Comparison of ENCODE assay signal across 28 cellular contexts in the genomic region with DNA sequence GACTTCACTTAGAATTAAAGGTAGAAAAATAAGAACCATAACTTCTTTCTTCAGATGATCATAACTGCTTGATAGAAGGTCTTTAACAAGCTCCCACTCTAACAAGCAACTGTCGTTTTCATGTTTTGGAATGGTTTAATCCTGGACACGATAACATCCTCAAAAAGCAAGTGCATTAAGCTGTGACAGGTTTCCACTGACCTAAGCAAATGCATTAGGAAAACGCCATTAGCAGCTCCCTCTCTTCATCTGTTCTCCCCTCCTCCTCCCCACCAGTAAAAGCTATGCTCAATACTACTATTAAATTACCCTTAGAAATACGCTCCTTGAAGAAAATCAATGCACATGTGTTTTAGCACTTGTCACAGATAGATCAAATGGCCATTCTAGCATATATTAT.
"Had no signal": no experiment of that assay in that cellular context is flagged by ENCODE, and none has a peak within 500 bp of the region (broad histone marks: within the 10 kb centered on the region; RNA-seq: fewer than 3 reads in every experiment).

No MANE protein-coding gene starts in this region.

- H3K4me3 ChIP-seq: left ventricle myocardium inferior, lung, ovary, prostate gland, skin epidermis, suprapubic skin, thoracic aorta, tibial artery, upper lobe of right lung had no signal

- H3K36me3 ChIP-seq: left ventricle myocardium inferior, ovary, prostate gland, suprapubic skin, thoracic aorta, tibial artery, upper lobe of right lung had no signal

- H3K9me3 ChIP-seq: ovary, prostate gland, suprapubic skin, thoracic aorta, upper lobe of right lung had no signal

- H3K27me3 Mint-ChIP-seq: naive B cell; stimulated activated naive B cell treated with anti-CD40 and anti-IgM and Interleukin-4, amounts not matched to agents 10 μg/mL and 1 μg/mL and 100 μg/mL, for 72 hours; stimulated activated naive CD8-positive, alpha-beta T cell treated with anti-CD3 and anti-CD28 coated beads, Interleukin-15, Interleukin-2, amounts not matched to agents 100 ng/mL and 50 ng/mL, for 24 hours had no signal

- H3K27ac ChIP-seq: left ventricle myocardium inferior, ovary, prostate gland, skin epidermis, suprapubic skin, thoracic aorta, tibial artery, upper lobe of right lung had no signal

- H3K36me3 Mint-ChIP-seq: mesothelial cell of epicardium; naive B cell; stimulated activated naive B cell treated with anti-CD40 and anti-IgM and Interleukin-4, amounts not matched to agents 10 μg/mL and 1 μg/mL and 100 μg/mL, for 72 hours had no signal

- DNase-seq: hippocampal formation; kidney; left colon; left ventricle myocardium inferior; mesendoderm; naive B cell; natural killer cell; nephron progenitor cell; ovary; posterior cingulate gyrus; retina; right cardiac atrium; stimulated activated CD4-positive, alpha-beta T cell treated with anti-CD3 and anti-CD28 coated beads, Interleukin-12 subunit alpha, Interleukin-12 subunit beta, amount 100 ng/mL, for 4 hours; stimulated activated CD4-positive, alpha-beta T cell treated with anti-CD3 and anti-CD28 coated beads, Interleukin-15, amount 100 ng/mL, for 24 hours; stimulated activated CD4-positive, alpha-beta T cell treated with anti-CD3 and anti-CD28 coated beads, Interleukin-2, amount 100 ng/mL, for 24 hours; stimulated activated CD4-positive, alpha-beta T cell treated with anti-CD3 and anti-CD28 coated beads, Interleukin-4, amount 100 ng/mL, for 1 hour; stimulated activated naive B cell treated with anti-CD40 and anti-IgM and Interleukin-4, amounts not matched to agents 10 μg/mL and 1 μg/mL and 100 μg/mL, for 72 hours; tibial artery; trophoblast cell; upper lobe of right lung had no signal

- FAIRE-seq: kidney, urothelium cell line had no signal

- H3K27me3 ChIP-seq: ovary, suprapubic skin, tibial artery, upper lobe of right lung had no signal

- H3K4me3 Mint-ChIP-seq: mesothelial cell of epicardium; naive B cell; natural killer cell; nephron progenitor cell; stimulated activated naive B cell treated with anti-CD40 and anti-IgM and Interleukin-4, amounts not matched to agents 10 μg/mL and 1 μg/mL and 100 μg/mL, for 72 hours; stimulated activated naive CD8-positive, alpha-beta T cell treated with anti-CD3 and anti-CD28 coated beads, Interleukin-15, Interleukin-2, amounts not matched to agents 100 ng/mL and 50 ng/mL, for 24 hours had no signal

- H3K4me1 Mint-ChIP-seq: mesothelial cell of epicardium; naive B cell; natural killer cell; nephron progenitor cell; stimulated activated naive B cell treated with anti-CD40 and anti-IgM and Interleukin-4, amounts not matched to agents 10 μg/mL and 1 μg/mL and 100 μg/mL, for 72 hours had no signal

- H3K27ac Mint-ChIP-seq: mesothelial cell of epicardium; naive B cell; natural killer cell; nephron progenitor cell; stimulated activated naive B cell treated with anti-CD40 and anti-IgM and Interleukin-4, amounts not matched to agents 10 μg/mL and 1 μg/mL and 100 μg/mL, for 72 hours; stimulated activated naive CD8-positive, alpha-beta T cell treated with anti-CD3 and anti-CD28 coated beads, Interleukin-15, Interleukin-2, amounts not matched to agents 100 ng/mL and 50 ng/mL, for 24 hours had no signal
